ENCODE assay signal across 24 cellular contexts in the genomic region with DNA sequence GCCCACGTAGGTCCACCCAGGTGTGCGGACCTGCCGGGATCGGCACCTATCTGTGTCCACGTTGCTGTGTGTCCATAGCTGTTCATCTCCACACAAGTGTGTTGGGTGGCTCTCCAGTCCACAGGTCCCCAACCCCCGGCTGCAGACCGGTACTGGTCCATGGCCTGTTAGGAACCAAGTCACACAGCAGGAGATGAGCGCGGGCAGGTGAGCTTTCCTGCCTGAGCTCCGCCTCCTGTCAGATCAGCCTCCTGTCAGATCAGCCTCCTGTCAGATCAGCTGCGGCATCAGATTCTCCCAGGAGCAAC. TPM values are rescaled to one million over a fixed set of nuclear protein-coding genes. Genes with fewer than 3 reads are reported as not detected.
"Had no signal": no experiment of that assay in that cellular context is flagged by ENCODE, and none has a peak within 500 bp of the region (broad histone marks: within the 10 kb centered on the region; RNA-seq: fewer than 3 reads in every experiment).

No MANE protein-coding gene starts in this region.

- H3K9me3 Mint-ChIP-seq: IgD-negative memory B cell had no signal

- H3K36me3 ChIP-seq: SJSA1 had no signal

- H3K4me3 ChIP-seq: SJSA1, SK-N-MC had no signal

- FAIRE-seq: HTR-8/SVneo, RCC 7860 had no signal

- H3K36me3 Mint-ChIP-seq: IgD-negative memory B cell had no signal

- H3K4me3 Mint-ChIP-seq: IgD-negative memory B cell had no signal

- H3K9me3 ChIP-seq: SJSA1 had no signal

- H3K27ac Mint-ChIP-seq: IgD-negative memory B cell had no signal

- H3K4me1 ChIP-seq: SJSA1 had no signal

- H3K27ac ChIP-seq: HL-60, SJSA1, SK-N-MC had no signal

- DNase-seq: KBM-7, MV-4-11, NCI-H1048, NCI-H1105, NCI-H1417, NCI-H1436 treated with DMSO at 0.1 percent for 48 hours, NCI-H1694, NCI-H1930, NCI-H2081, NCI-H2107, NCI-H2227 treated with DMSO at 0.1 percent for 48 hours, NCI-H524, NCI-H526 treated with DMSO at 0.1 percent for 48 hours, NCI-H774, RPMI8226, SIG-M5 had no signal

- H3K4me1 Mint-ChIP-seq: IgD-negative memory B cell had no signal

RNA-seq across cellular contexts. Expression of a gene that starts 18.9 kb away (rescaled TPM):
- total RNA-seq: LHCN-M2, MCF 10A, SJSA1 had no signal
- polyA plus RNA-seq: IgD-negative memory B cell had no signal
